Comparison of ENCODE assay signal across 7 cellular contexts in genomic region chr16:88110875-88111494, GRCh38.
DNase-seq lines count a peak whose midpoint lies in the region; ATAC-seq, FAIRE-seq and TF ChIP-seq lines count a peak whose summit lies in the region.
"Not testable (repeated sequence)": the region's sequence is repeated elsewhere in the genome, so short reads cannot be mapped to it uniquely, and the experiment has no call there.

No MANE protein-coding gene starts in this region.

- intact Hi-C loops in CD8-positive, alpha-beta T cell (cut with DNase I, micrococcal nuclease); activated CD4-positive, alpha-beta T cell treated with anti-CD3 and anti-CD28 coated beads for 36 hours (cut with DNase I, micrococcal nuclease); K562 (cut with micrococcal nuclease); kidney (cut with DNase I): not testable (repeated sequence)

- not testable (repeated sequence) for H3K9ac ChIP-seq in K562 (ENCODE audit: insufficient read depth in 1 of 2, low read depth in 2 of 2, low read length in 2 of 2); kidney (ENCODE audit: low read length in 2 of 2)

- not testable (repeated sequence) for H3K9me1 ChIP-seq in K562 (ENCODE audit: control insufficient read depth, insufficient read depth, low read length)

- in situ Hi-C loops in K562 (cut with MboI): not testable (repeated sequence)

- CTCF ChIA-PET in CD8-positive, alpha-beta T cell (lab: Charles Lee); activated CD4-positive, alpha-beta T cell treated with anti-CD3 and anti-CD28 coated beads for 36 hours (lab: Charles Lee); K562 (lab: Yijun Ruan, JAX; ENCODE audit: low intra/inter-chr PET ratio): not testable (repeated sequence)

- POLR2A ChIA-PET in CD8-positive, alpha-beta T cell (lab: Charles Lee); activated CD4-positive, alpha-beta T cell treated with anti-CD3 and anti-CD28 coated beads for 36 hours (lab: Charles Lee); K562 (lab: Yijun Ruan, JAX); naive thymus-derived CD8-positive, alpha-beta T cell (lab: Charles Lee): not testable (repeated sequence)

- not testable (repeated sequence) for H3K27me3 Mint-ChIP-seq in CD8-positive, alpha-beta T cell (ENCODE audit: low read depth); activated CD4-positive, alpha-beta T cell treated with anti-CD3 and anti-CD28 coated beads for 36 hours; naive thymus-derived CD8-positive, alpha-beta T cell

- not testable (repeated sequence) for TF ChIP-seq EP300 in K562 (IDR thresholded peaks at IDR 0.05; ENCODE audit: low read length)

- not testable (repeated sequence) for H3K4me2 ChIP-seq in K562 (ENCODE audit: insufficient read depth, low read length)

- not testable (repeated sequence) for BruUV-seq in K562 (replicated peaks; lab: Mats Ljungman, UMichigan)

- not testable (repeated sequence) for TF ChIP-seq CTCF in CD8-positive, alpha-beta T cell (IDR thresholded peaks at IDR 0.05); K562 (IDR thresholded peaks at IDR 0.05 in 2 of 3, conservative IDR thresholded peaks at IDR 0.05 in 1 of 3; ENCODE audit: insufficient read depth in 2 of 3, low read depth in 1 of 3, low read length in 3 of 3); kidney (IDR thresholded peaks at IDR 0.05; ENCODE audit: borderline replicate concordance, extremely low read depth, insufficient read depth)

- not testable (repeated sequence) for H3K27me3 ChIP-seq in CD8-positive, alpha-beta T cell (ENCODE audit: insufficient read depth, low read length)
- peaks cover 7 to 58% of the 10 kb centered on the region in 2 experiments; a peak in 4 of 5 replicates for H3K27me3 ChIP-seq in K562 (ENCODE audit: control insufficient read depth in 2 of 2, insufficient read depth in 2 of 2, low read length in 2 of 2)

- not testable (repeated sequence) for H3K79me2 ChIP-seq in K562 (ENCODE audit: control insufficient read depth, insufficient read depth, low read length)

- H3K4me1 ChIP-seq in CD8-positive, alpha-beta T cell (ENCODE audit: insufficient read depth, low read length); K562 (replicated peaks in 1 of 2; ENCODE audit: control insufficient read depth in 2 of 2, insufficient read depth in 2 of 2, low read length in 2 of 2); kidney (ENCODE audit: control insufficient read depth in 1 of 2, insufficient read depth in 1 of 2, low read depth in 1 of 2, low read length in 2 of 2): not testable (repeated sequence)

- H3K36me3 Mint-ChIP-seq in CD8-positive, alpha-beta T cell; activated CD4-positive, alpha-beta T cell treated with anti-CD3 and anti-CD28 coated beads for 36 hours (ENCODE audit: low read depth); naive thymus-derived CD8-positive, alpha-beta T cell; stimulated activated effector memory CD8-positive, alpha-beta T cell treated with anti-CD3 and anti-CD28 coated beads, Interleukin-12 subunit alpha, Interleukin-12 subunit beta, amount 100 ng/mL, for 72 hours: not testable (repeated sequence)

- FAIRE-seq in K562 (lab: Jason Lieb, UNC); kidney (lab: Jason Lieb, UNC): not testable (repeated sequence)

- H3K27ac Mint-ChIP-seq in CD8-positive, alpha-beta T cell; activated CD4-positive, alpha-beta T cell treated with anti-CD3 and anti-CD28 coated beads for 36 hours; stimulated activated effector memory CD8-positive, alpha-beta T cell treated with anti-CD3 and anti-CD28 coated beads, Interleukin-12 subunit alpha, Interleukin-12 subunit beta, amount 100 ng/mL, for 72 hours: not testable (repeated sequence)
- peak overlapping the region in 4 of 10 donors; percentile 31 to 72 (median 60) for H3K27ac Mint-ChIP-seq in naive thymus-derived CD8-positive, alpha-beta T cell

- H2AFZ ChIP-seq in K562 (ENCODE audit: low read depth, low read length): not testable (repeated sequence)

- H3K27ac ChIP-seq in CD8-positive, alpha-beta T cell (ENCODE audit: low read depth, low read length); K562 (ENCODE audit: extremely low read depth, low read depth, low read length); kidney (ENCODE audit: low read depth in 2 of 2, low read length in 2 of 2): not testable (repeated sequence)

- H3K9me3 Mint-ChIP-seq in CD8-positive, alpha-beta T cell; activated CD4-positive, alpha-beta T cell treated with anti-CD3 and anti-CD28 coated beads for 36 hours (ENCODE audit: low read depth); naive thymus-derived CD8-positive, alpha-beta T cell; stimulated activated effector memory CD8-positive, alpha-beta T cell treated with anti-CD3 and anti-CD28 coated beads, Interleukin-12 subunit alpha, Interleukin-12 subunit beta, amount 100 ng/mL, for 72 hours: not testable (repeated sequence)

- not testable (repeated sequence) for H3K4me3 ChIP-seq in CD8-positive, alpha-beta T cell (ENCODE audit: low read depth, low read length); K562; kidney (ENCODE audit: low read length in 2 of 2)

- not testable (repeated sequence) for H3K36me3 ChIP-seq in CD8-positive, alpha-beta T cell (ENCODE audit: insufficient read depth, low read length); K562 (ENCODE audit: control insufficient read depth, insufficient read depth, low read length); kidney (ENCODE audit: control insufficient read depth in 1 of 2, insufficient read depth in 2 of 2, low read length in 2 of 2)

- not testable (repeated sequence) for H3K4me3 Mint-ChIP-seq in CD8-positive, alpha-beta T cell; activated CD4-positive, alpha-beta T cell treated with anti-CD3 and anti-CD28 coated beads for 36 hours; stimulated activated effector memory CD8-positive, alpha-beta T cell treated with anti-CD3 and anti-CD28 coated beads, Interleukin-12 subunit alpha, Interleukin-12 subunit beta, amount 100 ng/mL, for 72 hours
- peak overlapping the region in 3 of 10 donors; percentile 26 to 30 (median 27) for H3K4me3 Mint-ChIP-seq in naive thymus-derived CD8-positive, alpha-beta T cell

- DNase-seq in CD8-positive, alpha-beta T cell; K562 (ENCODE audit: extremely low read depth in 1 of 4, low spot score in 3 of 4); stimulated activated effector memory CD8-positive, alpha-beta T cell treated with anti-CD3 and anti-CD28 coated beads, Interleukin-12 subunit alpha, Interleukin-12 subunit beta, amount 100 ng/mL, for 72 hours (ENCODE audit: low spot score in 2 of 2): not testable (repeated sequence)
- DNase-seq in activated CD4-positive, alpha-beta T cell treated with anti-CD3 and anti-CD28 coated beads for 36 hours: peak; percentile 20
- peak; percentile 16 for DNase-seq in activated gamma-delta T cell treated with Interleukin-2 at 50 U/mL for 16 hours
- peak; percentile 63 for DNase-seq in kidney
- DNase-seq in naive thymus-derived CD8-positive, alpha-beta T cell: peak in 5 of 10 donors; percentile 1 to 30 (median 22)

- not testable (repeated sequence) for H3K9me3 ChIP-seq in CD8-positive, alpha-beta T cell (ENCODE audit: low read length); K562 (replicated peaks; ENCODE audit: control insufficient read depth, insufficient read depth, low read depth, low read length); kidney (ENCODE audit: control insufficient read depth in 1 of 2, low read length in 2 of 2)

- WGBS in K562 (ENCODE audit: insufficient coverage, low coverage, missing lambda C conversion rate): 2% methylated on average over 20 of the region's 21 CpGs

- H3K4me1 Mint-ChIP-seq in CD8-positive, alpha-beta T cell (ENCODE audit: low read depth); activated CD4-positive, alpha-beta T cell treated with anti-CD3 and anti-CD28 coated beads for 36 hours; stimulated activated effector memory CD8-positive, alpha-beta T cell treated with anti-CD3 and anti-CD28 coated beads, Interleukin-12 subunit alpha, Interleukin-12 subunit beta, amount 100 ng/mL, for 72 hours: not testable (repeated sequence)
- peaks cover 8 to 18% (median 12%) of the 10 kb centered on the region in 4 donors for H3K4me1 Mint-ChIP-seq in naive thymus-derived CD8-positive, alpha-beta T cell

- H4K20me1 ChIP-seq in K562 (replicated peaks; ENCODE audit: control insufficient read depth, insufficient read depth, low read length): not testable (repeated sequence)

- TF ChIP-seq RAD21 in K562 (CRISPR knock-in tag; conservative IDR thresholded peaks at IDR 0.05 in 1 of 2, IDR thresholded peaks at IDR 0.05 in 1 of 2): not testable (repeated sequence)

- peak; percentile 60 for ATAC-seq in CD8-positive, alpha-beta T cell
- ATAC-seq in activated CD4-positive, alpha-beta T cell treated with anti-CD3 and anti-CD28 coated beads for 36 hours: not testable (repeated sequence)
- peak; percentile 52; the same call in 1 of the 3 replicates for ATAC-seq in K562
- peak; percentile 72 to 73 for ATAC-seq in naive thymus-derived CD8-positive, alpha-beta T cell
- peak; percentile 41 for ATAC-seq in stimulated activated effector memory CD8-positive, alpha-beta T cell treated with anti-CD3 and anti-CD28 coated beads, Interleukin-12 subunit alpha, Interleukin-12 subunit beta, amount 100 ng/mL, for 72 hours

- not testable (repeated sequence) for TF ChIP-seq POLR2A in K562 (conservative IDR thresholded peaks at IDR 0.05)
